ENCODE assay signal across 24 cellular contexts in genomic region chr3:155431856-155432570, GRCh38.
DNase-seq lines count a peak whose midpoint lies in the region; ATAC-seq and TF ChIP-seq lines count a peak whose summit lies in the region.
"Had no signal": no experiment of that assay in that cellular context is flagged by ENCODE, and none has a peak within 500 bp of the region (broad histone marks: within the 10 kb centered on the region; RNA-seq: fewer than 3 reads in every experiment).

No MANE protein-coding gene starts in this region.

- H3K4me2 ChIP-seq in MM.1S (ENCODE audit: low read depth, low read length): no peak overlapping the region
- H3K4me2 ChIP-seq: BLaER1, SK-N-SH had no signal

- H3K9me3 ChIP-seq in MM.1S (replicated peaks; ENCODE audit: insufficient read depth, low read length) (no peaks in the 10 kb centered on the region), aorta (ENCODE audit: control insufficient read depth, low read length) (no peaks in the 10 kb centered on the region)
- H3K9me3 ChIP-seq: SK-N-SH had no signal

- 75 to 77% methylated on average over 7 of the region's 7 CpGs for WGBS in aorta, 2 donors

- H3K27ac ChIP-seq in MM.1S (ENCODE audit: low read length): no peak overlapping the region
- H3K27ac ChIP-seq in aorta (ENCODE audit: low read depth in 1 of 2, low read length in 2 of 2): no peak overlapping the region
- H3K27ac ChIP-seq: BLaER1, GM23248, HL-60, Peyer's patch had no signal

- no peaks in the 10 kb centered on the region for H4K20me1 ChIP-seq in MM.1S (ENCODE audit: insufficient read depth, low read length)
- H4K20me1 ChIP-seq: BLaER1 had no signal

- DNase-seq in GM06990 (ENCODE audit: extremely low read depth, insufficient read length) (peak; percentile 6), MM.1S (peak; percentile 81), NOMO-1 treated with dmso at 0.1 percent for 144 hours (lab: John Stamatoyannopoulos, UW; ENCODE audit: unreplicated experiment) (peak; percentile 22), SKM-1 (lab: John Stamatoyannopoulos, UW; ENCODE audit: unreplicated experiment) (no peak), aorta (no peak)
- DNase-seq: CD4-positive, CD25-positive, alpha-beta regulatory T cell; DMS53; GM23248; H7; NCI-H1694; NCI-H2029 treated with DMSO at 0.1 percent for 48 hours; NCI-H446 treated with DMSO at 0.1 percent for 48 hours; NCI-H526; NCI-H82; OCI-M1; Peyer's patch; SIG-M5; SK-N-SH; T-helper 17 cell had no signal

- no peak for TF ChIP-seq CTCF in GM06990 (IDR thresholded peaks at IDR 0.05; ENCODE audit: insufficient read depth, low read length, poor library complexity, severe bottlenecking)
- no peak for TF ChIP-seq CTCF in MM.1S (IDR thresholded peaks at IDR 0.05; ENCODE audit: low read length)

- H3K27me3 ChIP-seq in GM06990 (replicated peaks; ENCODE audit: control insufficient read depth, insufficient read depth, low read length) (no peaks in the 10 kb centered on the region), MM.1S (replicated peaks; ENCODE audit: insufficient read depth, low read length) (no peaks in the 10 kb centered on the region), aorta (ENCODE audit: control insufficient read depth in 1 of 2, insufficient read depth in 2 of 2, low read length in 1 of 2) (no peaks in the 10 kb centered on the region)
- H3K27me3 ChIP-seq: BLaER1, Peyer's patch had no signal

- H3K9ac ChIP-seq in MM.1S (ENCODE audit: low read length): no peak overlapping the region
- H3K9ac ChIP-seq: BLaER1, GM23248, SK-N-SH had no signal

- H3K4me1 ChIP-seq in MM.1S (ENCODE audit: low read length): peaks cover 6% of the 10 kb centered on the region; the same call in 1 of the 2 replicates
- no peaks in the 10 kb centered on the region for H3K4me1 ChIP-seq in aorta (ENCODE audit: control insufficient read depth in 1 of 2, insufficient read depth in 2 of 2, low read length in 2 of 2)
- H3K4me1 ChIP-seq: BLaER1, Peyer's patch had no signal

- no peaks in the 10 kb centered on the region for H3K36me3 ChIP-seq in GM06990 (ENCODE audit: control insufficient read depth, insufficient read depth, low read length)
- H3K36me3 ChIP-seq in MM.1S (replicated peaks; ENCODE audit: insufficient read depth, low read length): no peaks in the 10 kb centered on the region
- H3K36me3 ChIP-seq in aorta (ENCODE audit: control insufficient read depth in 1 of 2, insufficient read depth in 2 of 2, low read length in 1 of 2): no peaks in the 10 kb centered on the region
- H3K36me3 ChIP-seq: BLaER1, Peyer's patch had no signal

- H3K9me2 ChIP-seq in MM.1S (replicated peaks; ENCODE audit: insufficient read depth, low read length): no peaks in the 10 kb centered on the region
- H3K9me2 ChIP-seq: SK-N-SH had no signal

- intact Hi-C loops in aorta (cut with DNase I): no loop called here

- ATAC-seq in GM19351 (IDR thresholded peaks at IDR 0.05; ENCODE audit: unreplicated experiment) (peak; percentile 62), GM19467 (IDR thresholded peaks at IDR 0.05; ENCODE audit: unreplicated experiment) (no peak), aorta (ENCODE audit: low FRiP score) (no peak)
- ATAC-seq: GM12878, T-helper 17 cell had no signal

- no peak overlapping the region for H3K4me3 ChIP-seq in GM06990 (replicated peaks; ENCODE audit: low read depth, low read length)
- no peak overlapping the region for H3K4me3 ChIP-seq in MM.1S (ENCODE audit: low read length)
- no peak overlapping the region for H3K4me3 ChIP-seq in aorta (ENCODE audit: low read length in 2 of 2)
- H3K4me3 ChIP-seq: BLaER1, GM12878, GM23248, Peyer's patch had no signal

- no peaks in the 10 kb centered on the region for H3K79me2 ChIP-seq in MM.1S (ENCODE audit: low read length)

- no peak overlapping the region for H2AFZ ChIP-seq in MM.1S (ENCODE audit: low read length)
- H2AFZ ChIP-seq: GM23248 had no signal

- H3F3A ChIP-seq in MM.1S (ENCODE audit: insufficient read depth, low read length): no peaks in the 10 kb centered on the region

Comparison
In these comparisons a context has a peak if more than half of its experiments do, and no peak if none do; other contexts are left out.
1. DNase-seq: peak in GM06990 (single experiment), MM.1S (single experiment) and NOMO-1 treated with dmso at 0.1 percent for 144 hours (single experiment); none in SKM-1 (single experiment) and aorta (0 of 2).